ENCODE assay signal across 1 cellular context in genomic region chr15:24858737-24859601, GRCh38.
TF ChIP-seq lines count a peak whose summit lies in the region.

No MANE protein-coding gene starts in this region.

TF ChIP-seq in GM23338, 12 proteins besides CTCF, POLR2A, EP300 and RAD21 (continued from another document):
- TF ChIP-seq ZNF462 (CRISPR knock-in tag; IDR thresholded peaks at IDR 0.05) (no peak), NANOG (IDR thresholded peaks at IDR 0.05; ENCODE audit: borderline replicate concordance) (no peak)
